In genomic region chr9:3852545-3852944, GRCh38 we compare ENCODE assay signal across 20 cellular contexts.
DNase-seq lines count a peak whose midpoint lies in the region; ATAC-seq, FAIRE-seq and TF ChIP-seq lines count a peak whose summit lies in the region.
"Had no signal": no experiment of that assay in that cellular context is flagged by ENCODE, and none has a peak within 500 bp of the region (broad histone marks: within the 10 kb centered on the region; RNA-seq: fewer than 3 reads in every experiment).

No MANE protein-coding gene starts in this region.

- TF ChIP-seq POLR2A in gastroesophageal sphincter (IDR thresholded peaks at IDR 0.05): no peak

- no peaks in the 10 kb centered on the region for H3K4me1 ChIP-seq in gastroesophageal sphincter
- H3K4me1 ChIP-seq in aorta (ENCODE audit: control insufficient read depth in 1 of 2, insufficient read depth in 2 of 2, low read length in 2 of 2): no peaks in the 10 kb centered on the region
- H3K4me1 ChIP-seq: Caco-2 had no signal

- H3K27me3 ChIP-seq in gastroesophageal sphincter: no peaks in the 10 kb centered on the region
- H3K27me3 ChIP-seq in aorta (ENCODE audit: control insufficient read depth in 1 of 2, insufficient read depth in 2 of 2, low read length in 1 of 2): no peaks in the 10 kb centered on the region
- H3K27me3 ChIP-seq: BLaER1 treated with 17β-estradiol and CSF1 and Interleukin-3, amounts not matched to agents 10 nM and 100 nM had no signal

- H3K36me3 ChIP-seq in gastroesophageal sphincter (peaks cover 0 to 30% of the 10 kb centered on the region in 2 donors), aorta (ENCODE audit: control insufficient read depth in 1 of 2, insufficient read depth in 2 of 2, low read length in 1 of 2) (peaks cover 5 to 10% of the 10 kb centered on the region in 2 donors)
- H3K36me3 ChIP-seq: BLaER1 treated with 17β-estradiol and CSF1 and Interleukin-3, amounts not matched to agents 10 nM and 100 nM had no signal

- TF ChIP-seq EP300 in gastroesophageal sphincter (IDR thresholded peaks at IDR 0.05): no peak

- TF ChIP-seq CTCF in gastroesophageal sphincter (IDR thresholded peaks at IDR 0.05): no peak

- DNase-seq in aorta (no peak), OCI-M2 (lab: John Stamatoyannopoulos, UW; ENCODE audit: unreplicated experiment) (no peak), NCI-H226 (no peak)
- DNase-seq: AML-193; Caco-2; Calu3; CD4-positive, alpha-beta T cell; CD8-positive, alpha-beta T cell; DMS79 treated with DMSO at 0.1 percent for 48 hours; GDM1 had no signal

- H3K27ac ChIP-seq in gastroesophageal sphincter (no peak overlapping the region), aorta (ENCODE audit: low read depth in 1 of 2, low read length in 2 of 2) (no peak overlapping the region)
- H3K27ac ChIP-seq: 22Rv1; A549; BLaER1 treated with 17β-estradiol and CSF1 and Interleukin-3, amounts not matched to agents 10 nM and 100 nM; C4-2B had no signal

- H3K4me3 ChIP-seq in gastroesophageal sphincter (no peak overlapping the region), aorta (ENCODE audit: low read length in 2 of 2) (no peak overlapping the region)
- H3K4me3 ChIP-seq: A549; BLaER1 treated with 17β-estradiol and CSF1 and Interleukin-3, amounts not matched to agents 10 nM and 100 nM; GM12878 had no signal

- ATAC-seq in gastroesophageal sphincter (peak; percentile 51), aorta (ENCODE audit: low FRiP score) (peak; percentile 37)
- ATAC-seq: A549; CD8-positive, alpha-beta T cell; GM12878 had no signal

- intact Hi-C loops in aorta (cut with DNase I): no loop called here

- peak; percentile 27 for FAIRE-seq in G401.6 (lab: Jason Lieb, UNC)
- FAIRE-seq: A549, D721Med, GM12878, GM12892, GM18507 had no signal

- 84 to 100% methylated on average over 2 of the region's 2 CpGs for WGBS in gastroesophageal sphincter (ENCODE audit: low coverage in 1 of 2), 2 donors
- WGBS in aorta, 2 donors: 93% methylated on average over 2 of the region's 2 CpGs

- H3K9me3 ChIP-seq in gastroesophageal sphincter (no peaks in the 10 kb centered on the region), aorta (ENCODE audit: control insufficient read depth, low read length) (no peaks in the 10 kb centered on the region)
- H3K9me3 ChIP-seq: A549, Caco-2 had no signal
